ENCODE assay signal across 1 cellular context in genomic region chr7:82760092-82760491, GRCh38.
TF ChIP-seq lines count a peak whose summit lies in the region.

No MANE protein-coding gene starts in this region.

TF ChIP-seq in neural cell, 6 proteins besides CTCF, POLR2A, EP300 and RAD21 (continued from another document):
- no peak for TF ChIP-seq SMC3 (conservative IDR thresholded peaks at IDR 0.05; ENCODE audit: poor library complexity)
- no peak for TF ChIP-seq EZH2 (IDR thresholded peaks at IDR 0.05; ENCODE audit: borderline replicate concordance, insufficient read depth, low read length, poor library complexity, severe bottlenecking)
